Comparison of ENCODE assay signal across 1 cellular context in the genomic region with DNA sequence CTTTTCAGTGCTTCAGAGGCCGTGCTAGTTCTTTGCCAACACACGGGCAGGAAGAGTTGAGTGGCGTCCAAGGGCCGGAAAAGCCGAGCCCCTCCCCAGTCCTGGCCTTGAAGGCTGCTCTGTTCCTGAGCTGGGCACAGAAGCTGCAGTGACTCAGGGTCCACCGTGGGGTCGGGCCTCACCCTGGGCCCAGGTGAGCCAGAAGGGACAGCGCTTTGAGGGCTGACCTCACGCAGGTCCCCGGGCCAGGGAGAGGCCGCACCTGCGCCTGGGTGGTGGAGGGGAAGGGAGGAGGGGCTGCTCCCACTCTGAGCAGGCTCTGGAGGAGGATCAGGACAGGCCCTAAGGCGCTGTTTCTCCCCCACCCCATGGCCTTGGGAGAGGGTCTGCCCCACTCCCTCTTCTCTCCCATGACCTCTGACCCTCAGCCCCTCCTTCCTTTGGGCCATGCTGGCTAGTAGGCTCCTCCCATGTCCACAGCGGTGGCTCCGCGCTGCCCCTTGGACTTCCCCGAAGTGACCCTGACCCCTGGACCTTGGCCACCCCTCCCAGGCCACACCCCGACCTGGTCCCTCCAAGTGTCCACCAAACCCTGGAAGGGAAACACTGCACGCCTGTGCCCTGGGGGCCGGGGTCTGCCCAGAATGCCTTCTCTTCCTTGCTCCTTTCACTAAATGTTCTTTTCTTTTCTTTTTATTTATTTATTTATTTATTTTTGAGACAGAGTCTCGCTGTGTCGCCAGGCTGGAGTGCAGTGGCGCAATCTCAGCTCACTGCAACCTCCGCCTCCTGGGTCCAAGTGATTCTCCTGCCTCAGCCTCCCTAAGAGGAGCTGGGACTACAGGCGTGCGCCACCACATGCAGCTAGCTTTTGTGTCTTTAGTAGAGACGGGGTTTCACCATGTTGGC.
TF ChIP-seq lines count a peak whose summit lies in the region.

No MANE protein-coding gene starts in this region.

TF ChIP-seq in HepG2, 621 proteins besides CTCF, POLR2A, EP300 and RAD21 (continued from another document and continues in another):
- TF ChIP-seq POGZ (CRISPR knock-in tag; IDR thresholded peaks at IDR 0.05) (0 out of 2 replicates have a peak, but pooled peaks have one; percentile 38), ZNF75D (CRISPR knock-in tag; IDR thresholded peaks at IDR 0.05; ENCODE audit: borderline replicate concordance) (no peak), ZNF652 (CRISPR knock-in tag; IDR thresholded peaks at IDR 0.05; ENCODE audit: borderline replicate concordance, low read depth) (no peak), ZMAT3 (CRISPR knock-in tag; conservative IDR thresholded peaks at IDR 0.05) (peak; percentile 59), ZSCAN31 (CRISPR knock-in tag; IDR thresholded peaks at IDR 0.05; ENCODE audit: low read depth) (no peak), CHCHD3 (CRISPR knock-in tag; IDR thresholded peaks at IDR 0.05) (no peak), CBX1 (IDR thresholded peaks at IDR 0.05; ENCODE audit: low read depth) (peak; percentile 58), JUN (CRISPR knock-in tag; IDR thresholded peaks at IDR 0.05) (no peak), HMG20B (CRISPR knock-in tag; conservative IDR thresholded peaks at IDR 0.05) (no peak), ELF4 (CRISPR knock-in tag; IDR thresholded peaks at IDR 0.05; ENCODE audit: borderline replicate concordance) (no peak), ZNF607 (CRISPR knock-in tag; IDR thresholded peaks at IDR 0.05; ENCODE audit: borderline replicate concordance) (no peak), ZNF879 (CRISPR knock-in tag; IDR thresholded peaks at IDR 0.05) (no peak), GABPA (IDR thresholded peaks at IDR 0.05; ENCODE audit: low read depth, low read length) (no peak), GABPA (CRISPR knock-in tag; IDR thresholded peaks at IDR 0.05; ENCODE audit: low read depth) (no peak; the same call in 1 of the 2 replicates), ETV5 (CRISPR knock-in tag; IDR thresholded peaks at IDR 0.05; ENCODE audit: borderline replicate concordance) (no peak), HMG20A (CRISPR knock-in tag; IDR thresholded peaks at IDR 0.05; ENCODE audit: borderline replicate concordance) (no peak), ZNF251 (CRISPR knock-in tag; IDR thresholded peaks at IDR 0.05) (no peak), ELF1 (CRISPR knock-in tag; IDR thresholded peaks at IDR 0.05) (no peak), ARHGAP35 (CRISPR knock-in tag; IDR thresholded peaks at IDR 0.05; ENCODE audit: borderline replicate concordance) (no peak), SOX6 (IDR thresholded peaks at IDR 0.05) (no peak), SOX6 (CRISPR knock-in tag; IDR thresholded peaks at IDR 0.05) (peak; percentile 70), ZNF510 (CRISPR knock-in tag; IDR thresholded peaks at IDR 0.05; ENCODE audit: low read depth) (no peak), NR1H2 (CRISPR knock-in tag; IDR thresholded peaks at IDR 0.05; ENCODE audit: borderline replicate concordance, low read depth) (no peak), ZNF552 (CRISPR knock-in tag; IDR thresholded peaks at IDR 0.05; ENCODE audit: borderline replicate concordance) (no peak), ZNF292 (CRISPR knock-in tag; IDR thresholded peaks at IDR 0.05; ENCODE audit: borderline replicate concordance, low read depth) (no peak), ZBTB38 (CRISPR knock-in tag; IDR thresholded peaks at IDR 0.05) (0 out of 2 replicates have a peak, but pooled peaks have one; percentile 49), ZBTB7A (CRISPR knock-in tag; IDR thresholded peaks at IDR 0.05) (peak; percentile 94; the same call in 1 of the 2 replicates)
- TF ChIP-seq, protein P1, sequence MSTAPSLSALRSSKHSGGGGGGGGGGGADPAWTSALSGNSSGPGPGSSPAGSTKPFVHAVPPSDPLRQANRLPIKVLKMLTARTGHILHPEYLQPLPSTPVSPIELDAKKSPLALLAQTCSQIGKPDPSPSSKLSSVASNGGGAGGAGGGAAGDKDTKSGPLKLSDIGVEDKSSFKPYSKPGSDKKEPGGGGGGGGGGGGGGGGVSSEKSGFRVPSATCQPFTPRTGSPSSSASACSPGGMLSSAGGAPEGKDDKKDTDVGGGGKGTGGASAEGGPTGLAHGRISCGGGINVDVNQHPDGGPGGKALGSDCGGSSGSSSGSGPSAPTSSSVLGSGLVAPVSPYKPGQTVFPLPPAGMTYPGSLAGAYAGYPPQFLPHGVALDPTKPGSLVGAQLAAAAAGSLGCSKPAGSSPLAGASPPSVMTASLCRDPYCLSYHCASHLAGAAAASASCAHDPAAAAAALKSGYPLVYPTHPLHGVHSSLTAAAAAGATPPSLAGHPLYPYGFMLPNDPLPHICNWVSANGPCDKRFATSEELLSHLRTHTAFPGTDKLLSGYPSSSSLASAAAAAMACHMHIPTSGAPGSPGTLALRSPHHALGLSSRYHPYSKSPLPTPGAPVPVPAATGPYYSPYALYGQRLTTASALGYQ (CRISPR knock-in tag; IDR thresholded peaks at IDR 0.05), result no peak
- TF ChIP-seq, protein P2, sequence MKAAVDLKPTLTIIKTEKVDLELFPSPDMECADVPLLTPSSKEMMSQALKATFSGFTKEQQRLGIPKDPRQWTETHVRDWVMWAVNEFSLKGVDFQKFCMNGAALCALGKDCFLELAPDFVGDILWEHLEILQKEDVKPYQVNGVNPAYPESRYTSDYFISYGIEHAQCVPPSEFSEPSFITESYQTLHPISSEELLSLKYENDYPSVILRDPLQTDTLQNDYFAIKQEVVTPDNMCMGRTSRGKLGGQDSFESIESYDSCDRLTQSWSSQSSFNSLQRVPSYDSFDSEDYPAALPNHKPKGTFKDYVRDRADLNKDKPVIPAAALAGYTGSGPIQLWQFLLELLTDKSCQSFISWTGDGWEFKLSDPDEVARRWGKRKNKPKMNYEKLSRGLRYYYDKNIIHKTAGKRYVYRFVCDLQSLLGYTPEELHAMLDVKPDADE (CRISPR knock-in tag; IDR thresholded peaks at IDR 0.05), result no peak
- TF ChIP-seq, protein P3, sequence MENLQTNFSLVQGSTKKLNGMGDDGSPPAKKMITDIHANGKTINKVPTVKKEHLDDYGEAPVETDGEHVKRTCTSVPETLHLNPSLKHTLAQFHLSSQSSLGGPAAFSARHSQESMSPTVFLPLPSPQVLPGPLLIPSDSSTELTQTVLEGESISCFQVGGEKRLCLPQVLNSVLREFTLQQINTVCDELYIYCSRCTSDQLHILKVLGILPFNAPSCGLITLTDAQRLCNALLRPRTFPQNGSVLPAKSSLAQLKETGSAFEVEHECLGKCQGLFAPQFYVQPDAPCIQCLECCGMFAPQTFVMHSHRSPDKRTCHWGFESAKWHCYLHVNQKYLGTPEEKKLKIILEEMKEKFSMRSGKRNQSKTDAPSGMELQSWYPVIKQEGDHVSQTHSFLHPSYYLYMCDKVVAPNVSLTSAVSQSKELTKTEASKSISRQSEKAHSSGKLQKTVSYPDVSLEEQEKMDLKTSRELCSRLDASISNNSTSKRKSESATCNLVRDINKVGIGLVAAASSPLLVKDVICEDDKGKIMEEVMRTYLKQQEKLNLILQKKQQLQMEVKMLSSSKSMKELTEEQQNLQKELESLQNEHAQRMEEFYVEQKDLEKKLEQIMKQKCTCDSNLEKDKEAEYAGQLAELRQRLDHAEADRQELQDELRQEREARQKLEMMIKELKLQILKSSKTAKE (CRISPR knock-in tag; IDR thresholded peaks at IDR 0.05; ENCODE audit: borderline replicate concordance), result no peak
- TF ChIP-seq, protein P4, sequence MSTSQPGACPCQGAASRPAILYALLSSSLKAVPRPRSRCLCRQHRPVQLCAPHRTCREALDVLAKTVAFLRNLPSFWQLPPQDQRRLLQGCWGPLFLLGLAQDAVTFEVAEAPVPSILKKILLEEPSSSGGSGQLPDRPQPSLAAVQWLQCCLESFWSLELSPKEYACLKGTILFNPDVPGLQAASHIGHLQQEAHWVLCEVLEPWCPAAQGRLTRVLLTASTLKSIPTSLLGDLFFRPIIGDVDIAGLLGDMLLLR (CRISPR knock-in tag; IDR thresholded peaks at IDR 0.05), result no peak
- TF ChIP-seq, protein P5, sequence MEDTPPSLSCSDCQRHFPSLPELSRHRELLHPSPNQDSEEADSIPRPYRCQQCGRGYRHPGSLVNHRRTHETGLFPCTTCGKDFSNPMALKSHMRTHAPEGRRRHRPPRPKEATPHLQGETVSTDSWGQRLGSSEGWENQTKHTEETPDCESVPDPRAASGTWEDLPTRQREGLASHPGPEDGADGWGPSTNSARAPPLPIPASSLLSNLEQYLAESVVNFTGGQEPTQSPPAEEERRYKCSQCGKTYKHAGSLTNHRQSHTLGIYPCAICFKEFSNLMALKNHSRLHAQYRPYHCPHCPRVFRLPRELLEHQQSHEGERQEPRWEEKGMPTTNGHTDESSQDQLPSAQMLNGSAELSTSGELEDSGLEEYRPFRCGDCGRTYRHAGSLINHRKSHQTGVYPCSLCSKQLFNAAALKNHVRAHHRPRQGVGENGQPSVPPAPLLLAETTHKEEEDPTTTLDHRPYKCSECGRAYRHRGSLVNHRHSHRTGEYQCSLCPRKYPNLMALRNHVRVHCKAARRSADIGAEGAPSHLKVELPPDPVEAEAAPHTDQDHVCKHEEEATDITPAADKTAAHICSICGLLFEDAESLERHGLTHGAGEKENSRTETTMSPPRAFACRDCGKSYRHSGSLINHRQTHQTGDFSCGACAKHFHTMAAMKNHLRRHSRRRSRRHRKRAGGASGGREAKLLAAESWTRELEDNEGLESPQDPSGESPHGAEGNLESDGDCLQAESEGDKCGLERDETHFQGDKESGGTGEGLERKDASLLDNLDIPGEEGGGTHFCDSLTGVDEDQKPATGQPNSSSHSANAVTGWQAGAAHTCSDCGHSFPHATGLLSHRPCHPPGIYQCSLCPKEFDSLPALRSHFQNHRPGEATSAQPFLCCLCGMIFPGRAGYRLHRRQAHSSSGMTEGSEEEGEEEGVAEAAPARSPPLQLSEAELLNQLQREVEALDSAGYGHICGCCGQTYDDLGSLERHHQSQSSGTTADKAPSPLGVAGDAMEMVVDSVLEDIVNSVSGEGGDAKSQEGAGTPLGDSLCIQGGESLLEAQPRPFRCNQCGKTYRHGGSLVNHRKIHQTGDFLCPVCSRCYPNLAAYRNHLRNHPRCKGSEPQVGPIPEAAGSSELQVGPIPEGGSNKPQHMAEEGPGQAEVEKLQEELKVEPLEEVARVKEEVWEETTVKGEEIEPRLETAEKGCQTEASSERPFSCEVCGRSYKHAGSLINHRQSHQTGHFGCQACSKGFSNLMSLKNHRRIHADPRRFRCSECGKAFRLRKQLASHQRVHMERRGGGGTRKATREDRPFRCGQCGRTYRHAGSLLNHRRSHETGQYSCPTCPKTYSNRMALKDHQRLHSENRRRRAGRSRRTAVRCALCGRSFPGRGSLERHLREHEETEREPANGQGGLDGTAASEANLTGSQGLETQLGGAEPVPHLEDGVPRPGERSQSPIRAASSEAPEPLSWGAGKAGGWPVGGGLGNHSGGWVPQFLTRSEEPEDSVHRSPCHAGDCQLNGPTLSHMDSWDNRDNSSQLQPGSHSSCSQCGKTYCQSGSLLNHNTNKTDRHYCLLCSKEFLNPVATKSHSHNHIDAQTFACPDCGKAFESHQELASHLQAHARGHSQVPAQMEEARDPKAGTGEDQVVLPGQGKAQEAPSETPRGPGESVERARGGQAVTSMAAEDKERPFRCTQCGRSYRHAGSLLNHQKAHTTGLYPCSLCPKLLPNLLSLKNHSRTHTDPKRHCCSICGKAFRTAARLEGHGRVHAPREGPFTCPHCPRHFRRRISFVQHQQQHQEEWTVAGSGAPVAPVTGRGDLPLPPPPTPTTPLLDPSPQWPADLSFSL (CRISPR knock-in tag; IDR thresholded peaks at IDR 0.05), result no peak
- TF ChIP-seq, protein P6, sequence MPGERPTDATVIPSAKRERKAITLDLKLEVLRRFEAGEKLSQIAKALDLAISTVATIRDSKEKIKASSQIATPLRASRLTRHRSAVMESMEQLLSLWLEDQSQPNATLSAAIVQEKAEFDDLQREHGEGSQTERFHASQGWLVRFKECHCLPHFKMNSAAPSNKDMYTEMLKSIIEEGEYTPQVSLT (CRISPR knock-in tag; IDR thresholded peaks at IDR 0.05; ENCODE audit: borderline replicate concordance, low read depth), result no peak
- TF ChIP-seq, protein P7, sequence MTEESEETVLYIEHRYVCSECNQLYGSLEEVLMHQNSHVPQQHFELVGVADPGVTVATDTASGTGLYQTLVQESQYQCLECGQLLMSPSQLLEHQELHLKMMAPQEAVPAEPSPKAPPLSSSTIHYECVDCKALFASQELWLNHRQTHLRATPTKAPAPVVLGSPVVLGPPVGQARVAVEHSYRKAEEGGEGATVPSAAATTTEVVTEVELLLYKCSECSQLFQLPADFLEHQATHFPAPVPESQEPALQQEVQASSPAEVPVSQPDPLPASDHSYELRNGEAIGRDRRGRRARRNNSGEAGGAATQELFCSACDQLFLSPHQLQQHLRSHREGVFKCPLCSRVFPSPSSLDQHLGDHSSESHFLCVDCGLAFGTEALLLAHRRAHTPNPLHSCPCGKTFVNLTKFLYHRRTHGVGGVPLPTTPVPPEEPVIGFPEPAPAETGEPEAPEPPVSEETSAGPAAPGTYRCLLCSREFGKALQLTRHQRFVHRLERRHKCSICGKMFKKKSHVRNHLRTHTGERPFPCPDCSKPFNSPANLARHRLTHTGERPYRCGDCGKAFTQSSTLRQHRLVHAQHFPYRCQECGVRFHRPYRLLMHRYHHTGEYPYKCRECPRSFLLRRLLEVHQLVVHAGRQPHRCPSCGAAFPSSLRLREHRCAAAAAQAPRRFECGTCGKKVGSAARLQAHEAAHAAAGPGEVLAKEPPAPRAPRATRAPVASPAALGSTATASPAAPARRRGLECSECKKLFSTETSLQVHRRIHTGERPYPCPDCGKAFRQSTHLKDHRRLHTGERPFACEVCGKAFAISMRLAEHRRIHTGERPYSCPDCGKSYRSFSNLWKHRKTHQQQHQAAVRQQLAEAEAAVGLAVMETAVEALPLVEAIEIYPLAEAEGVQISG (CRISPR knock-in tag; IDR thresholded peaks at IDR 0.05), result peak; percentile 58
